Comparison of ENCODE assay signal across 13 cellular contexts in the genomic region with DNA sequence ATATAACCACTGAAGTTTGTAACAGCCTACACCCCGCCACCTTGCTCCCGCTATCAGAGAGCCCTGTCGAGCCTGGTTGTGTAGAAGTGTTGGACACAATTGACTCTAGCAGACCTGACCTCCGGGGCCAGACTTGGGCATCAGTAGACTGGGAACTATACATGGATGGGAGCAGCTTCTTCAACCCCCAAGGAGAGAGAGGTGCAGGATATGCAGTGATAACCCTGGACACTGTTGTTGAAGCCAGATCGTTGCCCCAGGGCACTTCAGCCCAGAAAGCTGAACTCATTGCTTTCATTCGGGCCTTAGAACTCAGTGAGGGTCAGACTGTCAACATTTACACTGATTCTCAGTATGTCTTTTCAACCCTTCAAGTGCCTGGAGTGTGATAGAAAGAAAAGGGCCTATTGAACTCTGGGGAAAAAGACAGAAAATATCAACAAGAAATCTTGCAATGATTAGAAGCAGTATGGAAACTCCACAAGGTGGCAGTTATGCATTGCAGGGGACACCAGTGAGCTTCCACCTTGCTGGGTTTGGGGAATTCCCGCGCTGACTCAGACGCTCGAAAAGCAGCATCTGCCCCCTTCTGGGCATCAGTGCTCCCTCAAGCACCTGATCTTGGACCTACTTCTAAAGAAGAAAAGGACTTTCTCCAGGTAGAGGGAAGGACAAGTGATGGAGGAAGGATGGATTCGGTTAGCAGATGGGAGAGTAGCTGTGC. TPM values are rescaled to one million over a fixed set of nuclear protein-coding genes. Genes with fewer than 3 reads are reported as not detected.
DNase-seq lines count a peak whose midpoint lies in the region; FAIRE-seq and TF ChIP-seq lines count a peak whose summit lies in the region.
"Not testable (repeated sequence)": the region's sequence is repeated elsewhere in the genome, so short reads cannot be mapped to it uniquely, and the experiment has no call there.
"Had no signal": no experiment of that assay in that cellular context is flagged by ENCODE, and none has a peak within 500 bp of the region (broad histone marks: within the 10 kb centered on the region; RNA-seq: fewer than 3 reads in every experiment).

No MANE protein-coding gene starts in this region.

- H3K9ac ChIP-seq in HUES48 (ENCODE audit: low read depth, low read length); smooth muscle cell (ENCODE audit: low read depth): not testable (repeated sequence)

- H3K4me1 ChIP-seq in HUES48 (ENCODE audit: control insufficient read depth, insufficient read depth, low read length); smooth muscle cell (ENCODE audit: low read depth): not testable (repeated sequence)

- H3K79me2 ChIP-seq in smooth muscle cell (ENCODE audit: low read depth), result not testable (repeated sequence)

- H3K27ac ChIP-seq in HUES48 (ENCODE audit: low read depth, low read length), result peak overlapping the region; percentile 35
- H3K27ac ChIP-seq in smooth muscle cell (ENCODE audit: low read depth), result not testable (repeated sequence)

- H3F3A ChIP-seq in smooth muscle cell (ENCODE audit: low read depth), result not testable (repeated sequence)

- H3K36me3 ChIP-seq in HUES48 (ENCODE audit: control insufficient read depth, insufficient read depth, low read length); smooth muscle cell (ENCODE audit: low read depth): not testable (repeated sequence)

- WGBS in smooth muscle cell (ENCODE audit: low lambda C conversion rate), result 57% methylated on average over 11 of the region's 11 CpGs

- not testable (repeated sequence) for H3K4me3 ChIP-seq in HUES48 (ENCODE audit: low read depth, low read length); smooth muscle cell

- H2AFZ ChIP-seq in smooth muscle cell (ENCODE audit: low read depth), result not testable (repeated sequence)

- H3K4me2 ChIP-seq in smooth muscle cell, result not testable (repeated sequence)

- H3K27me3 ChIP-seq in HUES48 (ENCODE audit: control insufficient read depth, insufficient read depth, low read length); smooth muscle cell (ENCODE audit: low read depth): not testable (repeated sequence)

- H4K20me1 ChIP-seq in smooth muscle cell (ENCODE audit: low read depth), result not testable (repeated sequence)

- DNase-seq in DMS53 treated with DMSO at 0.1 percent for 48 hours (lab: John Stamatoyannopoulos, UW; ENCODE audit: unreplicated experiment), result peak; percentile 11
- peak; percentile 7 for DNase-seq in RCC 7860 (ENCODE audit: low spot score)
- DNase-seq in activated CD4-positive, alpha-beta T cell treated with anti-CD3 and anti-CD28 coated beads, Interleukin-2, amount 50 U/mL, for 48 hours, result peak; percentile 76 to 78
- peak; percentile 85 for DNase-seq in activated effector memory CD4-positive, alpha-beta T cell treated with anti-CD3 and anti-CD28 coated beads, Interleukin-2, amount 50 U/mL, for 16 hours
- DNase-seq in foreskin melanocyte, result peak; percentile 13
- not testable (repeated sequence) for DNase-seq in smooth muscle cell (lab: John Stamatoyannopoulos, UW; ENCODE audit: unreplicated experiment)
- peak; percentile 9 to 58 for DNase-seq in stimulated activated CD8-positive, alpha-beta memory T cell treated with anti-CD3 and anti-CD28 coated beads, Interleukin-2, amount 100 ng/mL, for 48 hours (ENCODE audit: low read depth in 2 of 2)

- peak; percentile 19 for TF ChIP-seq CTCF in smooth muscle cell (IDR thresholded peaks at IDR 0.05; ENCODE audit: borderline replicate concordance, insufficient read depth, poor library complexity, severe bottlenecking)

- FAIRE-seq in RCC 7860 (lab: Jason Lieb, UNC), result not testable (repeated sequence)

- not testable (repeated sequence) for H3K9me3 ChIP-seq in HUES48 (ENCODE audit: control insufficient read depth, insufficient read depth, low read length); smooth muscle cell (replicated peaks; ENCODE audit: low read depth)

RNA-seq across cellular contexts. Expression of a gene that starts 6.3 kb away (rescaled TPM):
- total RNA-seq in smooth muscle cell, result not detected in 2 replicates
- not detected in 2 replicates for polyA plus RNA-seq in smooth muscle cell
- total RNA-seq: esophagus muscularis mucosa, left lobe of liver, Peyer's patch, pulmonary artery endothelial cell, transverse colon had no signal

RNA-seq across cellular contexts. Expression of a gene that starts 23.6 kb away (rescaled TPM):
- total RNA-seq in smooth muscle cell, result not detected in 2 replicates
- polyA plus RNA-seq in smooth muscle cell, result not detected in 2 replicates
- total RNA-seq: esophagus muscularis mucosa, Peyer's patch, pulmonary artery endothelial cell had no signal

RNA-seq across cellular contexts. Expression of a gene that starts 40.8 kb away (rescaled TPM):
- not detected in 2 replicates for total RNA-seq in smooth muscle cell
- not detected in 2 replicates for polyA plus RNA-seq in smooth muscle cell
- total RNA-seq: esophagus muscularis mucosa, pulmonary artery endothelial cell had no signal

RNA-seq across cellular contexts. Expression of a gene that starts 51.2 kb away (rescaled TPM):
- total RNA-seq in smooth muscle cell, result not detected in 2 replicates
- not detected in 2 replicates for polyA plus RNA-seq in smooth muscle cell
- total RNA-seq: esophagus muscularis mucosa, pulmonary artery endothelial cell had no signal
